In genomic region chr13:94549241-94550029, GRCh38 we compare ENCODE assay signal across 8 cellular contexts. TPM values are rescaled to one million over a fixed set of nuclear protein-coding genes. Genes with fewer than 3 reads are reported as not detected.
DNase-seq lines count a peak whose midpoint lies in the region; ATAC-seq, FAIRE-seq and TF ChIP-seq lines count a peak whose summit lies in the region.

No MANE protein-coding gene starts in this region.

- peak; percentile 91 for DNase-seq in DMS79 treated with DMSO at 0.1 percent for 48 hours (lab: John Stamatoyannopoulos, UW)
- peak; percentile 93 for DNase-seq in RCC 7860 (ENCODE audit: low spot score)
- DNase-seq in activated T-helper 1 cell treated with anti-CD3 and anti-CD28 coated beads, Interleukin-2, amount 50 U/mL, for 16 hours (ENCODE audit: low read depth in 1 of 2, low spot score in 1 of 2): peak; percentile 85 to 86
- peak; percentile 94 to 98 for DNase-seq in fibroblast of lung (ENCODE audit: low read depth in 2 of 2)
- DNase-seq in naive thymus-derived CD4-positive, alpha-beta T cell: peak; percentile 81 to 95 (median 92)

- peaks cover 15 to 44% (median 30%) of the 10 kb centered on the region in 7 donors for H3K4me1 Mint-ChIP-seq in naive thymus-derived CD4-positive, alpha-beta T cell
- H3K4me1 Mint-ChIP-seq in stimulated activated memory B cell treated with anti-CD40 and anti-IgM and Interleukin-4, amounts not matched to agents 10 μg/mL and 1 μg/mL and 100 μg/mL, for 72 hours: peaks cover 36% of the 10 kb centered on the region

- no peaks in the 10 kb centered on the region for H3K79me2 ChIP-seq in KMS-11 (ENCODE audit: insufficient read depth, low read depth)
- no peaks in the 10 kb centered on the region for H3K79me2 ChIP-seq in fibroblast of lung (ENCODE audit: control insufficient read depth, insufficient read depth, low read length)

- no peaks in the 10 kb centered on the region for H3K27me3 ChIP-seq in KMS-11 (ENCODE audit: insufficient read depth, low read depth)
- H3K27me3 ChIP-seq in fibroblast of lung (ENCODE audit: control insufficient read depth, insufficient read depth, low read length): no peaks in the 10 kb centered on the region
- no peaks in the 10 kb centered on the region for H3K27me3 ChIP-seq in naive thymus-derived CD4-positive, alpha-beta T cell (ENCODE audit: control insufficient read depth in 2 of 2, insufficient read depth in 2 of 2, low read length in 2 of 2)

- H3K4me2 ChIP-seq in KMS-11 (peak overlapping the region; percentile 71; the same call in 1 of the 2 replicates), fibroblast of lung (ENCODE audit: extremely low read depth, insufficient read depth, low read length) (peak overlapping the region; percentile 92)

- peak overlapping the region; percentile 96 to 100 (median 99) for H3K27ac Mint-ChIP-seq in naive thymus-derived CD4-positive, alpha-beta T cell
- peak overlapping the region; percentile 84 for H3K27ac Mint-ChIP-seq in stimulated activated memory B cell treated with anti-CD40 and anti-IgM and Interleukin-4, amounts not matched to agents 10 μg/mL and 1 μg/mL and 100 μg/mL, for 72 hours

- peak overlapping the region; percentile 88 to 100 (median 94) for H3K4me3 Mint-ChIP-seq in naive thymus-derived CD4-positive, alpha-beta T cell
- peak overlapping the region; percentile 88 for H3K4me3 Mint-ChIP-seq in stimulated activated memory B cell treated with anti-CD40 and anti-IgM and Interleukin-4, amounts not matched to agents 10 μg/mL and 1 μg/mL and 100 μg/mL, for 72 hours

- H3K9me3 Mint-ChIP-seq in naive thymus-derived CD4-positive, alpha-beta T cell: peaks cover 0 to 11% (median 0%) of the 10 kb centered on the region in 11 donors
- no peaks in the 10 kb centered on the region for H3K9me3 Mint-ChIP-seq in stimulated activated memory B cell treated with anti-CD40 and anti-IgM and Interleukin-4, amounts not matched to agents 10 μg/mL and 1 μg/mL and 100 μg/mL, for 72 hours

- intact Hi-C loops in naive thymus-derived CD4-positive, alpha-beta T cell (cut with micrococcal nuclease): loop anchor here (1.0 to 5.0 kb wide), 14 partner anchors 8 to 1128 kb away; partner anchors contain the start of genes GPR180 (in 2 of the 2), TGDS (in 2 of the 2), ABCC4 (in 1 of the 2) and DNAJC3 (in 1 of the 2)

- H3K9ac ChIP-seq in KMS-11 (peak overlapping the region; percentile 85), fibroblast of lung (ENCODE audit: insufficient read depth, low read length) (peak overlapping the region; percentile 77)

- H3K36me3 ChIP-seq in KMS-11 (ENCODE audit: insufficient read depth) (no peaks in the 10 kb centered on the region), fibroblast of lung (ENCODE audit: control insufficient read depth, insufficient read depth, low read length) (no peaks in the 10 kb centered on the region)
- peaks cover 0 to 12% (median 0%) of the 10 kb centered on the region in 3 experiments for H3K36me3 ChIP-seq in naive thymus-derived CD4-positive, alpha-beta T cell (ENCODE audit: control insufficient read depth in 2 of 3, insufficient read depth in 3 of 3, low read length in 3 of 3)

- peak; percentile 74 for FAIRE-seq in RCC 7860 (lab: Jason Lieb, UNC)

- no peaks in the 10 kb centered on the region for H3K9me3 ChIP-seq in fibroblast of lung (ENCODE audit: control insufficient read depth, insufficient read depth, low read depth, low read length)
- peaks cover 0 to 5% (median 0%) of the 10 kb centered on the region in 3 experiments for H3K9me3 ChIP-seq in naive thymus-derived CD4-positive, alpha-beta T cell (ENCODE audit: control insufficient read depth in 2 of 3, low read length in 3 of 3)

- H4K20me1 ChIP-seq in KMS-11 (ENCODE audit: insufficient read depth): no peaks in the 10 kb centered on the region
- H4K20me1 ChIP-seq in fibroblast of lung (ENCODE audit: control insufficient read depth, extremely low read depth, insufficient read depth, low read length): no peaks in the 10 kb centered on the region

- peak; percentile 88 for ATAC-seq in GM21737 (IDR thresholded peaks at IDR 0.05; ENCODE audit: unreplicated experiment)
- ATAC-seq in naive thymus-derived CD4-positive, alpha-beta T cell: peak; percentile 94
- ATAC-seq in stimulated activated memory B cell treated with anti-CD40 and anti-IgM and Interleukin-4, amounts not matched to agents 10 μg/mL and 1 μg/mL and 100 μg/mL, for 72 hours: peak; percentile 96

- peaks cover 0 to 16% (median 5%) of the 10 kb centered on the region in 5 donors for H3K27me3 Mint-ChIP-seq in naive thymus-derived CD4-positive, alpha-beta T cell
- H3K27me3 Mint-ChIP-seq in stimulated activated memory B cell treated with anti-CD40 and anti-IgM and Interleukin-4, amounts not matched to agents 10 μg/mL and 1 μg/mL and 100 μg/mL, for 72 hours: no peaks in the 10 kb centered on the region

- peak overlapping the region; percentile 87 for H2AFZ ChIP-seq in KMS-11 (ENCODE audit: low read depth)
- peak overlapping the region; percentile 99 for H2AFZ ChIP-seq in fibroblast of lung (ENCODE audit: low read length)

- peaks cover 0 to 14% (median 0%) of the 10 kb centered on the region in 5 donors for H3K36me3 Mint-ChIP-seq in naive thymus-derived CD4-positive, alpha-beta T cell
- no peaks in the 10 kb centered on the region for H3K36me3 Mint-ChIP-seq in stimulated activated memory B cell treated with anti-CD40 and anti-IgM and Interleukin-4, amounts not matched to agents 10 μg/mL and 1 μg/mL and 100 μg/mL, for 72 hours

- H3K4me1 ChIP-seq in KMS-11 (ENCODE audit: low read depth, poor library complexity, severe bottlenecking) (peaks cover 24% of the 10 kb centered on the region), fibroblast of lung (ENCODE audit: control insufficient read depth, extremely low read depth, insufficient read depth, low read length) (no peaks in the 10 kb centered on the region)
- H3K4me1 ChIP-seq in naive thymus-derived CD4-positive, alpha-beta T cell (ENCODE audit: control insufficient read depth in 2 of 2, insufficient read depth in 2 of 2, low read length in 2 of 2): peaks cover 8 to 14% of the 10 kb centered on the region in 2 donors

- CTCF ChIA-PET in naive thymus-derived CD4-positive, alpha-beta T cell (lab: Charles Lee): interaction anchor here (0.7 to 1.6 kb wide), 8 partner anchors 11 to 69 kb away, joined by 3 to 7 read pairs (median 3); partner anchors contain the start of gene TGDS

- H3K27ac ChIP-seq in KMS-11 (peak overlapping the region; percentile 94), fibroblast of lung (ENCODE audit: insufficient read depth, low read length) (peak overlapping the region; percentile 75)
- peak overlapping the region; percentile 95 for H3K27ac ChIP-seq in naive thymus-derived CD4-positive, alpha-beta T cell (ENCODE audit: low read depth, low read length)

- POLR2A ChIA-PET in naive thymus-derived CD4-positive, alpha-beta T cell (lab: Charles Lee): interaction anchor here (0.6 to 2.8 kb wide), 18 partner anchors 9 to 297 kb away, joined by 3 to 32 read pairs (median 4); partner anchors contain the start of genes GPR180 and TGDS

- TF ChIP-seq CTCF in KMS-11 (conservative IDR thresholded peaks at IDR 0.05; ENCODE audit: low read depth, low read length): no peak
- no peak for TF ChIP-seq CTCF in fibroblast of lung (conservative IDR thresholded peaks at IDR 0.05 in 1 of 2, IDR thresholded peaks at IDR 0.05 in 1 of 2; ENCODE audit: low read depth in 1 of 2, low read length in 2 of 2)

- H3K4me3 ChIP-seq in KMS-11 (IDR thresholded peaks at IDR 0.05; ENCODE audit: insufficient read depth, low read depth, low read length) (no peak overlapping the region), fibroblast of lung (replicated peaks in 1 of 4; ENCODE audit: control extremely low read depth in 1 of 4, insufficient read depth in 1 of 4, low read depth in 3 of 4, low read length in 4 of 4) (peak overlapping the region; percentile 78 to 88 (median 82))
- H3K4me3 ChIP-seq in naive thymus-derived CD4-positive, alpha-beta T cell (ENCODE audit: low read length): peak overlapping the region; percentile 88

RNA-seq across cellular contexts. Expression of gene TGDS, which starts 46.5 kb away (rescaled TPM):
- total RNA-seq in fibroblast of lung: 10.3 and 13.4 TPM in 2 replicates
- polyA plus RNA-seq in fibroblast of lung: 14.4 and 15.2 TPM in 2 replicates
- polyA plus RNA-seq in fibroblast of lung (2012): 7.0 and 7.2 TPM in 2 replicates
- 1.8 TPM in 1 of 2 replicates, not detected in the other for polyA minus RNA-seq in fibroblast of lung (ENCODE audit: low replicate concordance)
- 10 to 100 TPM in 3 of 5 experiments, 1 to 10 TPM in 2; 5.9 to 20.5 (median 13.7) TPM for total RNA-seq in naive thymus-derived CD4-positive, alpha-beta T cell
- polyA plus RNA-seq in naive thymus-derived CD4-positive, alpha-beta T cell: 10 to 100 TPM; 11.7 to 18.4 TPM

RNA-seq across cellular contexts. Expression of gene GPR180, which starts 52.2 kb away (rescaled TPM):
- 10.3 and 12.1 TPM in 2 replicates for total RNA-seq in fibroblast of lung
- 7.9 and 9.0 TPM in 2 replicates for polyA plus RNA-seq in fibroblast of lung
- polyA plus RNA-seq in fibroblast of lung (2012): 4.6 and 4.7 TPM in 2 replicates
- 1.2 and 1.6 TPM in 2 replicates for polyA minus RNA-seq in fibroblast of lung (ENCODE audit: low replicate concordance)
- total RNA-seq in naive thymus-derived CD4-positive, alpha-beta T cell: 1 to 10 TPM; 1.8 to 7.0 (median 5.4) TPM
- 1 to 10 TPM; 1.3 to 1.5 TPM for polyA plus RNA-seq in naive thymus-derived CD4-positive, alpha-beta T cell
